12 cellular contexts compared by ENCODE assay signal in the genomic region with DNA sequence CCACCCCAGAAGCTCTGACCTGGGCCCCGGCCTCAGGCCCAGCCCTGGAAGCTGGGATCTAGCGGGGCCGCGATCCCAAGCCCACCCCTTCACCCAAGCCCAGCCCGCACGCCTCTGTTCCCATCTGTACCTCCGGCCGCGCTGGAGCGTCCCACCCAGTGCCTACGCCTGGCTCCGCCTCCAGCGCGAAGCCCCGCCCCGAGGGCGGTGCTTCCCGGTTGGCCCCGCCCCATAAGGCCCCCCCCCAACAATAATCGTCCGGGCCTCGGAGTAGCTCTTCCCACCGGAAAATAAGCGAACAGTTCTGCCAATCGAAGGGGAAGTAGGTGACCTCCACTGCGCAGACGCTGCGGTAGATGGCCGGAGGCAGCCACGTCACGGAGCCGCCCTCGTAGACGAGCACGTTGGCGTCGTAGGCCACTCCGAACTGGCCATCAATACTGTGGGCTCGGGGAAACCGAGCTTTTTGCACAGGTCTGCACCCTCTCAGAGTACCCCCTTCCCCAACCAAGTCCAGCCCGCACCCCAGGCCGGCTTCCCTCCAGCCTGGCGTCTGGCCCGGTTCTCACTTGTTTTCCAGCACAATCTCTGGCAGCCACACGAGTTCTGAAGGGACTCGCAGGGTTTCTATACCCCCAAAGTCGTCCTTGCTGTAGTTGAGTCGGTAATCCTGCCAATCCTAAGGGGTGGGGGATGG. TPM values are rescaled to one million over a fixed set of nuclear protein-coding genes. Genes with fewer than 3 reads are reported as not detected.
DNase-seq lines count a peak whose midpoint lies in the region; ATAC-seq and TF ChIP-seq lines count a peak whose summit lies in the region.
"Had no signal": no experiment of that assay in that cellular context is flagged by ENCODE, and none has a peak within 500 bp of the region (broad histone marks: within the 10 kb centered on the region; RNA-seq: fewer than 3 reads in every experiment).

No MANE protein-coding gene starts in this region.

- intact Hi-C loops in CD8-positive, alpha-beta T cell (cut with DNase I, micrococcal nuclease): loop anchor here (2.0 to 5.0 kb wide), 3 partner anchors 47 to 681 kb away; partner anchors contain the start of genes NLRP1 (in 1 of the 2) and PFN1 (in 1 of the 2)
- intact Hi-C loops in posterior vena cava (cut with DNase I): loop anchor here (10.0 kb wide), 1 partner anchor 163 kb away; no protein-coding TSS in a partner anchor

- no peak for TF ChIP-seq POLR2A in Peyer's patch (IDR thresholded peaks at IDR 0.05)

- no peaks in the 10 kb centered on the region for H3K36me3 ChIP-seq in CD8-positive, alpha-beta T cell (ENCODE audit: insufficient read depth, low read length)
- peaks cover 0 to 7% (median 0%) of the 10 kb centered on the region in 3 donors for H3K36me3 ChIP-seq in Peyer's patch

- peak overlapping the region; percentile 94 for H3K4me3 Mint-ChIP-seq in CD8-positive, alpha-beta T cell
- H3K4me3 Mint-ChIP-seq: neural crest cell had no signal

- no peaks in the 10 kb centered on the region for H3K9me3 Mint-ChIP-seq in CD8-positive, alpha-beta T cell
- H3K9me3 Mint-ChIP-seq: activated T-cell treated with anti-CD3 and anti-CD28 coated beads, Interleukin-2, amount 50 U/mL, for 4 hours; neural crest cell had no signal

- CTCF ChIA-PET in CD8-positive, alpha-beta T cell (lab: Charles Lee): interaction anchor here (0.8 to 4.5 kb wide), 9 partner anchors 12 to 191 kb away, joined by 3 to 32 read pairs (median 3); partner anchors contain the start of genes ARRB2 and CAMTA2

- H3K9me3 ChIP-seq in CD8-positive, alpha-beta T cell (ENCODE audit: low read length): no peaks in the 10 kb centered on the region
- no peaks in the 10 kb centered on the region for H3K9me3 ChIP-seq in Peyer's patch

- DNase-seq in CD8-positive, alpha-beta T cell: peak in 3 of 7 experiments; percentile 14 to 42 (median 41)
- DNase-seq in Peyer's patch: no peak
- DNase-seq in globus pallidus (ENCODE audit: low spot score): peak; percentile 35
- DNase-seq in posterior vena cava (ENCODE audit: low spot score): peak; percentile 91
- no peak for DNase-seq in islet precursor cell

- TF ChIP-seq CTCF in CD8-positive, alpha-beta T cell (IDR thresholded peaks at IDR 0.05): no peak
- no peak for TF ChIP-seq CTCF in Peyer's patch (IDR thresholded peaks at IDR 0.05)

- peaks cover 8% of the 10 kb centered on the region for H3K36me3 Mint-ChIP-seq in CD8-positive, alpha-beta T cell

- H3K4me3 ChIP-seq in CD8-positive, alpha-beta T cell (ENCODE audit: low read depth, low read length): no peak overlapping the region
- no peak overlapping the region for H3K4me3 ChIP-seq in Peyer's patch

- POLR2A ChIA-PET in CD8-positive, alpha-beta T cell (lab: Charles Lee): interaction anchor here (0.9 to 3.4 kb wide), 3 partner anchors 38 to 66 kb away, joined by 3 to 24 read pairs (median 4); partner anchors contain the start of genes PFN1, SLC25A11 and SPAG7

- peak overlapping the region; percentile 92 for H3K27ac Mint-ChIP-seq in CD8-positive, alpha-beta T cell

- no peaks in the 10 kb centered on the region for H3K27me3 ChIP-seq in CD8-positive, alpha-beta T cell (ENCODE audit: insufficient read depth, low read length)
- no peaks in the 10 kb centered on the region for H3K27me3 ChIP-seq in Peyer's patch

- peaks cover 38% of the 10 kb centered on the region for H3K4me1 Mint-ChIP-seq in CD8-positive, alpha-beta T cell (ENCODE audit: low read depth)

- no peak for ATAC-seq in CD8-positive, alpha-beta T cell
- ATAC-seq in HG03378 (IDR thresholded peaks at IDR 0.05; ENCODE audit: unreplicated experiment) (no peak), GM21360 (IDR thresholded peaks at IDR 0.05; ENCODE audit: unreplicated experiment) (no peak), GM18867 (IDR thresholded peaks at IDR 0.05; ENCODE audit: unreplicated experiment) (no peak)
- ATAC-seq: activated T-cell treated with anti-CD3 and anti-CD28 coated beads, Interleukin-2, amount 50 U/mL, for 4 hours had no signal

- peaks cover 48% of the 10 kb centered on the region for H3K4me1 ChIP-seq in CD8-positive, alpha-beta T cell (ENCODE audit: insufficient read depth, low read length)
- H3K4me1 ChIP-seq in Peyer's patch: peaks cover 0 to 33% (median 18%) of the 10 kb centered on the region in 4 donors

- no peak overlapping the region for H3K27ac ChIP-seq in CD8-positive, alpha-beta T cell (ENCODE audit: low read depth, low read length)
- peak overlapping the region in 3 of 4 donors; percentile 25 to 40 (median 29) for H3K27ac ChIP-seq in Peyer's patch

- no peaks in the 10 kb centered on the region for H3K27me3 Mint-ChIP-seq in CD8-positive, alpha-beta T cell (ENCODE audit: low read depth)

RNA-seq across cellular contexts. Expression of gene CHRNE, which starts 1.1 kb away (rescaled TPM):
- total RNA-seq in CD8-positive, alpha-beta T cell: 1 to 10 TPM; 5.5 to 6.1 TPM
- not detected for total RNA-seq in Peyer's patch
- 1 to 10 TPM in 1 of 2 donors, under 1 TPM in 1; 0.57 to 1.5 TPM for total RNA-seq in posterior vena cava

RNA-seq across cellular contexts. Expression of gene C17orf107, which starts 2.5 kb away (rescaled TPM):
- 10 to 100 TPM; 29.4 to 33.8 TPM for total RNA-seq in CD8-positive, alpha-beta T cell
- total RNA-seq in Peyer's patch (1 to 10 TPM in 2 of 4 donors, under 1 TPM in 2; 0.66 to 5.0 (median 1.5) TPM), posterior vena cava (1 to 10 TPM in 1 of 2 donors, under 1 TPM in 1; 1.00 to 1.3 TPM)

RNA-seq across cellular contexts. Expression of gene GP1BA, which starts 30.3 kb away (rescaled TPM):
- not detected for total RNA-seq in CD8-positive, alpha-beta T cell
- total RNA-seq in Peyer's patch (not detected), posterior vena cava (not detected)
- total RNA-seq: fibroblast of lung, H1, neural crest cell had no signal

RNA-seq across cellular contexts. Expression of gene SLC25A11, which starts 38.0 kb away (rescaled TPM):
- 10 to 100 TPM; 15.8 to 16.3 TPM for total RNA-seq in CD8-positive, alpha-beta T cell
- total RNA-seq in Peyer's patch: 10 to 100 TPM; 30.5 to 84.1 (median 60.4) TPM
- total RNA-seq in posterior vena cava: 10 to 100 TPM; 33.0 to 43.7 TPM

RNA-seq across cellular contexts. Expression of gene RNF167, which starts 38.3 kb away (rescaled TPM):
- total RNA-seq in CD8-positive, alpha-beta T cell: 10 to 100 TPM; 49.3 to 52.2 TPM
- total RNA-seq in Peyer's patch (10 to 100 TPM; 57.8 to 92.1 (median 78.9) TPM), posterior vena cava (10 to 100 TPM; 62.7 to 77.3 TPM)

Comparison
In these comparisons a context has a peak if more than half of its experiments do, and no peak if none do; other contexts are left out.
1. DNase-seq: peak in globus pallidus (single experiment) and posterior vena cava (single experiment); none in Peyer's patch (0 of 3) and islet precursor cell (single experiment).
2. RNA of gene C17orf107, which starts 2.5 kb away (total RNA-seq): 29.4 to 33.8 TPM in CD8-positive, alpha-beta T cell; 0.66 to 5.0 TPM in Peyer's patch and 1.00 to 1.3 TPM in posterior vena cava; every median in the first group is over 4 times any median in the second.